Comparison of ENCODE assay signal across 8 cellular contexts in genomic region chr17:57086069-57086930, GRCh38. TPM values are rescaled to one million over a fixed set of nuclear protein-coding genes. Genes with fewer than 3 reads are reported as not detected.
DNase-seq lines count a peak whose midpoint lies in the region; ATAC-seq and TF ChIP-seq lines count a peak whose summit lies in the region.

No MANE protein-coding gene starts in this region.

- peak overlapping the region; percentile 98 for H3K4me3 ChIP-seq in HUES64 (ENCODE audit: low read length)
- peak overlapping the region; percentile 78 to 93 (median 78) for H3K4me3 ChIP-seq in right lobe of liver

- TF ChIP-seq CTCF in right lobe of liver (IDR thresholded peaks at IDR 0.05): no peak

- 2% methylated on average over 45 of the region's 45 CpGs for WGBS in HUES64
- WGBS in right lobe of liver (ENCODE audit: insufficient coverage, low coverage, low lambda C conversion rate, missing lambda C conversion rate): 0% methylated on average over 11 of the region's 45 CpGs

- peaks cover 4% of the 10 kb centered on the region for H3K36me3 Mint-ChIP-seq in T-helper 17 cell (ENCODE audit: low read depth)
- H3K36me3 Mint-ChIP-seq in central memory CD8-positive, alpha-beta T cell (ENCODE audit: insufficient read depth): peaks cover 8% of the 10 kb centered on the region
- peaks cover 21% of the 10 kb centered on the region for H3K36me3 Mint-ChIP-seq in stimulated activated naive CD8-positive, alpha-beta T cell treated with anti-CD3 and anti-CD28 coated beads, Interleukin-15, Interleukin-2, amounts not matched to agents 100 ng/mL and 50 ng/mL, for 24 hours (ENCODE audit: low read depth)

- DNase-seq in DMS153 (lab: John Stamatoyannopoulos, UW): peak; percentile 40
- no peak for DNase-seq in DMS153 treated with DMSO at 0.1 percent for 48 hours (lab: John Stamatoyannopoulos, UW; ENCODE audit: unreplicated experiment)
- DNase-seq in T-helper 17 cell: peak in 1 of 3 donors; percentile 9
- DNase-seq in central memory CD8-positive, alpha-beta T cell (ENCODE audit: low spot score in 2 of 2): no peak
- peak; percentile 63 to 77 (median 70) for DNase-seq in right lobe of liver

- H3K27me3 Mint-ChIP-seq in T-helper 17 cell: no peaks in the 10 kb centered on the region
- H3K27me3 Mint-ChIP-seq in central memory CD8-positive, alpha-beta T cell: no peaks in the 10 kb centered on the region
- H3K27me3 Mint-ChIP-seq in stimulated activated naive CD8-positive, alpha-beta T cell treated with anti-CD3 and anti-CD28 coated beads, Interleukin-15, Interleukin-2, amounts not matched to agents 100 ng/mL and 50 ng/mL, for 24 hours: no peaks in the 10 kb centered on the region

- peaks cover 41% of the 10 kb centered on the region for H3K4me1 ChIP-seq in HUES64 (ENCODE audit: insufficient read depth, low read length)
- peaks cover 0 to 49% (median 19%) of the 10 kb centered on the region in 4 donors for H3K4me1 ChIP-seq in right lobe of liver

- peak overlapping the region; percentile 90 for H3K4me3 Mint-ChIP-seq in T-helper 17 cell
- H3K4me3 Mint-ChIP-seq in central memory CD8-positive, alpha-beta T cell: peak overlapping the region; percentile 84
- H3K4me3 Mint-ChIP-seq in stimulated activated naive CD8-positive, alpha-beta T cell treated with anti-CD3 and anti-CD28 coated beads, Interleukin-15, Interleukin-2, amounts not matched to agents 100 ng/mL and 50 ng/mL, for 24 hours: peak overlapping the region; percentile 90

- no peaks in the 10 kb centered on the region for H3K9me3 Mint-ChIP-seq in central memory CD8-positive, alpha-beta T cell
- no peaks in the 10 kb centered on the region for H3K9me3 Mint-ChIP-seq in stimulated activated naive CD8-positive, alpha-beta T cell treated with anti-CD3 and anti-CD28 coated beads, Interleukin-15, Interleukin-2, amounts not matched to agents 100 ng/mL and 50 ng/mL, for 24 hours

- H3K36me3 ChIP-seq in HUES64 (ENCODE audit: insufficient read depth, low read length): no peaks in the 10 kb centered on the region
- no peaks in the 10 kb centered on the region for H3K36me3 ChIP-seq in right lobe of liver

- H3K27me3 ChIP-seq in HUES64 (ENCODE audit: insufficient read depth, low read length) (peaks cover 10% of the 10 kb centered on the region), right lobe of liver (no peaks in the 10 kb centered on the region)

- peaks cover 26% of the 10 kb centered on the region for H3K4me1 Mint-ChIP-seq in T-helper 17 cell
- peaks cover 29% of the 10 kb centered on the region for H3K4me1 Mint-ChIP-seq in central memory CD8-positive, alpha-beta T cell
- peaks cover 39% of the 10 kb centered on the region for H3K4me1 Mint-ChIP-seq in stimulated activated naive CD8-positive, alpha-beta T cell treated with anti-CD3 and anti-CD28 coated beads, Interleukin-15, Interleukin-2, amounts not matched to agents 100 ng/mL and 50 ng/mL, for 24 hours (ENCODE audit: low read depth)

- no peak for ATAC-seq in T-helper 17 cell
- no peak for ATAC-seq in central memory CD8-positive, alpha-beta T cell (replicated peaks; ENCODE audit: extremely low read depth, poor library complexity, severe bottlenecking)
- peak; percentile 4 to 43 (median 16) for ATAC-seq in right lobe of liver
- ATAC-seq in GM18511 (IDR thresholded peaks at IDR 0.05; ENCODE audit: unreplicated experiment): no peak

- H3K27ac ChIP-seq in HUES64 (ENCODE audit: low read depth, low read length) (no peak overlapping the region), right lobe of liver (peak overlapping the region; percentile 66 to 88 (median 76))

- H3K9ac ChIP-seq in HUES64 (ENCODE audit: low read depth, low read length): peak overlapping the region; percentile 99

- H3K9me3 ChIP-seq in HUES64 (ENCODE audit: insufficient read depth, low read depth, low read length) (no peaks in the 10 kb centered on the region), T-helper 17 cell (ENCODE audit: control insufficient read depth, low read length, poor library complexity, severe bottlenecking) (no peaks in the 10 kb centered on the region), right lobe of liver (no peaks in the 10 kb centered on the region)

- intact Hi-C loops in right lobe of liver (cut with DNase I): no loop called here

- TF ChIP-seq POLR2A in right lobe of liver (IDR thresholded peaks at IDR 0.05): no peak

- H3K27ac Mint-ChIP-seq in T-helper 17 cell: peak overlapping the region; percentile 66
- H3K27ac Mint-ChIP-seq in central memory CD8-positive, alpha-beta T cell (ENCODE audit: low read depth): peak overlapping the region; percentile 65
- peak overlapping the region; percentile 65 for H3K27ac Mint-ChIP-seq in stimulated activated naive CD8-positive, alpha-beta T cell treated with anti-CD3 and anti-CD28 coated beads, Interleukin-15, Interleukin-2, amounts not matched to agents 100 ng/mL and 50 ng/mL, for 24 hours

RNA-seq across cellular contexts. Expression of gene AKAP1, which starts 1.3 kb away (rescaled TPM):
- polyA plus RNA-seq in HUES64 (2013, experiment 1 of 2): 28.1 TPM
- 26.7 TPM for polyA plus RNA-seq in HUES64 (2013, experiment 2 of 2)
- total RNA-seq in T-helper 17 cell (10 to 100 TPM; 25.8 to 26.3 TPM), right lobe of liver (10 to 100 TPM; 31.2 to 58.5 (median 43.1) TPM)

Comparison
In these comparisons a context has a peak if more than half of its experiments do, and no peak if none do; other contexts are left out.
1. DNase-seq: peak in DMS153 (single experiment) and right lobe of liver (3 of 3); none in DMS153 treated with DMSO at 0.1 percent for 48 hours (single experiment) and central memory CD8-positive, alpha-beta T cell (0 of 2).
2. ATAC-seq: peak in right lobe of liver (4 of 4); none in T-helper 17 cell (single experiment), central memory CD8-positive, alpha-beta T cell (single experiment) and GM18511 (single experiment).
3. Peak in every context shown above with its lines, with median percentiles within 50 percentile points of each other: H3K27ac Mint-ChIP-seq and H3K4me3 Mint-ChIP-seq.